Comparison of ENCODE assay signal across 29 cellular contexts in the genomic region with DNA sequence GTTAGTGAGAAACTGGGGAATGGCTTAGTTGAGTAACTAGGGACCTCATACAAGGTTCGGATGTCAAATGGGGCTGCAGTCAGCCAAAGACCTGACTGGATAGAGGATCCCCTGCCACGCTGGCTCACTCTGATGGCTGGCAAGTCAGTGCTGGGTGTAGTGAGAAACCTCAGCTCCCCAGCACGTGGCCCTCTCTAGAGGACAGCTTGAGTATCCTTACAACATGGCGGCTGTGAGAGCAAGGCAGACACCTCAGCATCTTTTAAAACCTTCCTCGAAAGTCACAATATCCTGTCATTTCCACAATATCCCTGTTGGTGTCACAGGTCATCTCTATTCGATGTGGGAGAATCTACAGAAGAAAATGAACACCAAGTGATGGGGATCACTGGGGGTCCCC. TPM values are rescaled to one million over a fixed set of nuclear protein-coding genes. Genes with fewer than 3 reads are reported as not detected.
"Had no signal": no experiment of that assay in that cellular context is flagged by ENCODE, and none has a peak within 500 bp of the region (broad histone marks: within the 10 kb centered on the region; RNA-seq: fewer than 3 reads in every experiment).

No MANE protein-coding gene starts in this region.

- H3K4me2 ChIP-seq: SK-N-SH had no signal

- H3K9me3 ChIP-seq: SK-N-SH had no signal

- DNase-seq: KBM-7; MV-4-11; NCI-H1048; NCI-H1105 treated with DMSO at 0.1 percent for 48 hours; NCI-H1417 treated with DMSO at 0.1 percent for 48 hours; NCI-H146; NCI-H1694 treated with DMSO at 0.1 percent for 48 hours; NCI-H1930; NCI-H2081; NCI-H2107; NCI-H2227 treated with DMSO at 0.1 percent for 48 hours; NCI-H524; NCI-H69; NCI-H774; NK-92 treated with Interleukin-12 subunit alpha and Interleukin-12 subunit beta, amount 100 ng/mL, for 24 hours; SHP77; SK-N-SH; SW 1271; T-cell had no signal

- H3K27ac Mint-ChIP-seq: IgD-negative memory B cell; T-cell; T-helper 1 cell treated with Interleukin-12 subunit alpha and Interleukin-12 subunit beta and Interleukin-4 antibody, amounts not matched to agents 30 μg/mL and 1 μg/mL, for 36 hours had no signal

- H3K4me3 Mint-ChIP-seq: IgD-negative memory B cell; T-cell; T-helper 1 cell treated with Interleukin-12 subunit alpha and Interleukin-12 subunit beta and Interleukin-4 antibody, amounts not matched to agents 30 μg/mL and 1 μg/mL, for 36 hours had no signal

- H3K9me3 Mint-ChIP-seq: T-helper 1 cell treated with Interleukin-12 subunit alpha and Interleukin-12 subunit beta and Interleukin-4 antibody, amounts not matched to agents 30 μg/mL and 1 μg/mL, for 36 hours had no signal

- H3K36me3 Mint-ChIP-seq: IgD-negative memory B cell, T-cell had no signal

- H3K27ac ChIP-seq: RWPE1 had no signal

- H3K9me2 ChIP-seq: SK-N-SH had no signal

- ATAC-seq: PC-3, T-cell had no signal

- H3K4me1 Mint-ChIP-seq: IgD-negative memory B cell, T-cell had no signal

RNA-seq across cellular contexts. Expression of a gene that starts 26.7 kb away (rescaled TPM):
- total RNA-seq: HepG2, HT1080, LHCN-M2, MCF 10A, NCI-H460, OCI-LY7 had no signal
- polyA plus RNA-seq: SK-N-SH had no signal
